27 cellular contexts compared by ENCODE assay signal in the genomic region with DNA sequence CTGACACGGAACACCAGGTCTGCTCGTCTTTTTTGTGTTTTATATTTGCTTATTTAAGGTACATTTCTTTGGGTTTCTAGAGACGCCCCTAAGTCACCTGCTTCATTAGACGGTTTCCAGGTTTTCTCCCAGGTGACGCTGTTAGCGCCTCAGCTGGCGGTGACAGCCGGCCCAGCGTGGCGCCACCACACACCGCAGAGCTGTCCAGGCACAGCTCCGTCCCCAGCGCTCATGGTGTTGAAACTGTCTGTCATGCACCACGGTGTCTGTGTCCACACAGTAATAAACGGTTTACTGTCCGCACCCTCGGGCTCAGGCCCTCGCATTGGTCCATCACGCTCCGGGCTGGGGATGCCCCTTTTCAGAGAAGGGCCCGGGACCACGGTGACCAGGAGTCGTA. TPM values are rescaled to one million over a fixed set of nuclear protein-coding genes. Genes with fewer than 3 reads are reported as not detected.
A peak's percentile ranks its signal among the peaks of the same experiment; 100 is the strongest.
DNase-seq lines count a peak whose midpoint lies in the region; ATAC-seq, FAIRE-seq and TF ChIP-seq lines count a peak whose summit lies in the region.
"Had no signal": no experiment of that assay in that cellular context is flagged by ENCODE, and none has a peak within 500 bp of the region (broad histone marks: within the 10 kb centered on the region; RNA-seq: fewer than 3 reads in every experiment).

No MANE protein-coding gene starts in this region.

- no peak for TF ChIP-seq RAD21 in K562 (CRISPR knock-in tag; conservative IDR thresholded peaks at IDR 0.05 in 1 of 2, IDR thresholded peaks at IDR 0.05 in 1 of 2)

- ATAC-seq in activated naive CD4-positive, alpha-beta T cell treated with anti-CD3 and anti-CD28 coated beads, Interleukin-2, amount 50 U/mL, for 72 hours = no peak
- no peak for ATAC-seq in CD4-positive, alpha-beta T cell (ENCODE audit: poor library complexity)
- ATAC-seq in K562 = no peak
- ATAC-seq: Right ventricle myocardium inferior had no signal

- peak overlapping the region in 1 of 2 experiments; percentile 81; a peak in 2 of 4 replicates for H3K9ac ChIP-seq in K562 (ENCODE audit: insufficient read depth in 1 of 2, low read depth in 2 of 2, low read length in 2 of 2)
- H3K9ac ChIP-seq: GM23248, KMS-11 had no signal

- H3K27ac ChIP-seq in CD4-positive, alpha-beta T cell (ENCODE audit: low read depth, low read length) = no peak overlapping the region
- H3K27ac ChIP-seq in K562 (ENCODE audit: extremely low read depth, low read depth, low read length) (no peak overlapping the region), stomach (peak overlapping the region in 4 of 5 donors; percentile 74 to 88 (median 78))
- H3K27ac ChIP-seq: GM23248, KMS-11, PC-9 had no signal

- H3K27me3 ChIP-seq in CD4-positive, alpha-beta T cell (ENCODE audit: control insufficient read depth, insufficient read depth, low read length) = no peaks in the 10 kb centered on the region
- H3K27me3 ChIP-seq in K562 (ENCODE audit: control insufficient read depth in 2 of 2, insufficient read depth in 2 of 2, low read length in 2 of 2) = no peaks in the 10 kb centered on the region
- H3K27me3 ChIP-seq in stomach = no peaks in the 10 kb centered on the region
- H3K27me3 ChIP-seq: BLaER1 treated with 17β-estradiol and CSF1 and Interleukin-3, amounts not matched to agents 10 nM and 100 nM had no signal

- H3K27ac Mint-ChIP-seq in activated naive CD4-positive, alpha-beta T cell treated with anti-CD3 and anti-CD28 coated beads, Interleukin-2, amount 50 U/mL, for 72 hours = peak overlapping the region; percentile 55 to 83
- H3K27ac Mint-ChIP-seq in activated naive CD4-positive, alpha-beta T cell treated with anti-CD3 and anti-CD28 coated beads for 36 hours = no peak overlapping the region
- H3K27ac Mint-ChIP-seq in CD4-positive, alpha-beta T cell = peak overlapping the region; percentile 27

- in situ Hi-C loops in K562 (cut with MboI) = no loop called here

- H3K9me3 Mint-ChIP-seq in activated naive CD4-positive, alpha-beta T cell treated with anti-CD3 and anti-CD28 coated beads, Interleukin-2, amount 50 U/mL, for 72 hours = no peaks in the 10 kb centered on the region
- no peaks in the 10 kb centered on the region for H3K9me3 Mint-ChIP-seq in activated naive CD4-positive, alpha-beta T cell treated with anti-CD3 and anti-CD28 coated beads for 36 hours
- H3K9me3 Mint-ChIP-seq in CD4-positive, alpha-beta T cell = no peaks in the 10 kb centered on the region

- no TSS peak for BruUV-seq in K562 (replicated peaks; lab: Mats Ljungman, UMichigan)

- H3K4me3 Mint-ChIP-seq in activated naive CD4-positive, alpha-beta T cell treated with anti-CD3 and anti-CD28 coated beads for 36 hours = no peak overlapping the region
- H3K4me3 Mint-ChIP-seq in CD4-positive, alpha-beta T cell = no peak overlapping the region
- H3K4me3 Mint-ChIP-seq: CD4-positive, alpha-beta memory T cell had no signal

- H3K4me2 ChIP-seq in K562 (ENCODE audit: insufficient read depth, low read length) = no peak overlapping the region
- H3K4me2 ChIP-seq: KMS-11, PC-9 had no signal

- DNase-seq in activated naive CD4-positive, alpha-beta T cell treated with anti-CD3 and anti-CD28 coated beads, Interleukin-2, amount 50 U/mL, for 72 hours (ENCODE audit: low spot score in 2 of 2) = no peak
- no peak for DNase-seq in activated naive CD4-positive, alpha-beta T cell treated with anti-CD3 and anti-CD28 coated beads for 36 hours
- DNase-seq in CD4-positive, alpha-beta T cell = no peak
- no peak for DNase-seq in K562 (ENCODE audit: extremely low read depth in 1 of 4, low spot score in 3 of 4)
- DNase-seq in stomach = no peak
- DNase-seq in anterior cingulate cortex (lab: John Stamatoyannopoulos, UW) = no peak
- no peak for DNase-seq in urothelium cell line (ENCODE audit: low spot score)
- DNase-seq: CD4-positive, alpha-beta memory T cell; COR-L47; GM23248; MM.1S; NCI-H2029; NCI-H446; NCI-H524 treated with DMSO at 0.1 percent for 48 hours; NCI-H82; NK-92 treated with Interleukin-12 subunit alpha and Interleukin-12 subunit beta, amount 100 ng/mL, for 24 hours; PC-9 had no signal

- H3K4me1 Mint-ChIP-seq in activated naive CD4-positive, alpha-beta T cell treated with anti-CD3 and anti-CD28 coated beads for 36 hours (ENCODE audit: low read depth) = peaks cover 16% of the 10 kb centered on the region
- peaks cover 25% of the 10 kb centered on the region for H3K4me1 Mint-ChIP-seq in CD4-positive, alpha-beta T cell (ENCODE audit: low read depth)

- intact Hi-C loops in activated naive CD4-positive, alpha-beta T cell treated with anti-CD3 and anti-CD28 coated beads for 36 hours (cut with micrococcal nuclease) = no loop called here
- intact Hi-C loops in CD4-positive, alpha-beta T cell (cut with DNase I, micrococcal nuclease) = no loop called here
- intact Hi-C loops in K562 (cut with micrococcal nuclease) (loop anchor here (5.0 kb wide), 1 partner anchor 67 kb away; no protein-coding TSS in a partner anchor), stomach (cut with DNase I; ENCODE audit: low total_unique reads) (no loop called here)

- no peaks in the 10 kb centered on the region for H3K36me3 Mint-ChIP-seq in activated naive CD4-positive, alpha-beta T cell treated with anti-CD3 and anti-CD28 coated beads, Interleukin-2, amount 50 U/mL, for 72 hours
- peaks cover 9% of the 10 kb centered on the region for H3K36me3 Mint-ChIP-seq in activated naive CD4-positive, alpha-beta T cell treated with anti-CD3 and anti-CD28 coated beads for 36 hours (ENCODE audit: low read depth)
- H3K36me3 Mint-ChIP-seq in CD4-positive, alpha-beta T cell (ENCODE audit: low read depth) = peaks cover 42% of the 10 kb centered on the region

- H3K79me2 ChIP-seq in K562 (ENCODE audit: control insufficient read depth, insufficient read depth, low read length) = peaks cover 15% of the 10 kb centered on the region

- CTCF ChIA-PET in activated naive CD4-positive, alpha-beta T cell treated with anti-CD3 and anti-CD28 coated beads for 36 hours (lab: Charles Lee) = interaction anchor here (0.5 to 3.6 kb wide), 2 partner anchors 12 to 46 kb away, joined by 3 to 14 read pairs; no protein-coding TSS in a partner anchor
- CTCF ChIA-PET in CD4-positive, alpha-beta T cell (lab: Charles Lee) = interaction anchor here (0.6 kb wide), 1 partner anchor 49 kb away, joined by 3 read pairs; no protein-coding TSS in a partner anchor
- CTCF ChIA-PET in K562 (lab: Yijun Ruan, JAX; ENCODE audit: low intra/inter-chr PET ratio) = no interaction called here

- H3K4me3 ChIP-seq in K562 (no peak overlapping the region), stomach (no peak overlapping the region)
- H3K4me3 ChIP-seq: BLaER1 treated with 17β-estradiol and CSF1 and Interleukin-3, amounts not matched to agents 10 nM and 100 nM; GM23248; PC-9 had no signal

- H4K20me1 ChIP-seq in K562 (replicated peaks; ENCODE audit: control insufficient read depth, insufficient read depth, low read length) = no peaks in the 10 kb centered on the region

- 95% methylated on average over 15 of the region's 23 CpGs for WGBS in K562 (ENCODE audit: insufficient coverage, low coverage, missing lambda C conversion rate)
- WGBS in stomach, 5 donors = 89 to 95% (median 93%) methylated on average over 23 of the region's 23 CpGs

- TF ChIP-seq EP300 in K562 (IDR thresholded peaks at IDR 0.05; ENCODE audit: low read length) (no peak), stomach (IDR thresholded peaks at IDR 0.05) (no peak)

- POLR2A ChIA-PET in CD4-positive, alpha-beta T cell (lab: Charles Lee) = interaction anchor here (1.5 kb wide), 1 partner anchor 79 kb away, joined by 4 read pairs; the partner anchor contains the start of gene EVL
- POLR2A ChIA-PET in K562 (lab: Yijun Ruan, JAX) = interaction anchor here (0.7 to 1.0 kb wide), 2 partner anchors 9 to 11 kb away, joined by 3 to 4 read pairs; no protein-coding TSS in a partner anchor

- H3K27me3 Mint-ChIP-seq in activated naive CD4-positive, alpha-beta T cell treated with anti-CD3 and anti-CD28 coated beads for 36 hours (ENCODE audit: low read depth) = no peaks in the 10 kb centered on the region
- H3K27me3 Mint-ChIP-seq in CD4-positive, alpha-beta T cell = no peaks in the 10 kb centered on the region
- H3K27me3 Mint-ChIP-seq: CD4-positive, alpha-beta memory T cell had no signal

- FAIRE-seq in K562 (lab: Jason Lieb, UNC) (no peak), urothelium cell line (lab: Jason Lieb, UNC) (no peak)
- FAIRE-seq: A204.1, G401.6, HTR-8/SVneo had no signal

- no peaks in the 10 kb centered on the region for H3K9me1 ChIP-seq in K562 (ENCODE audit: control insufficient read depth, insufficient read depth, low read length)

- TF ChIP-seq CTCF in CD4-positive, alpha-beta T cell (IDR thresholded peaks at IDR 0.05) = no peak
- TF ChIP-seq CTCF in K562 (IDR thresholded peaks at IDR 0.05 in 2 of 3, conservative IDR thresholded peaks at IDR 0.05 in 1 of 3; ENCODE audit: insufficient read depth in 2 of 3, low read depth in 1 of 3, low read length in 3 of 3) = no peak
- no peak for TF ChIP-seq CTCF in stomach (IDR thresholded peaks at IDR 0.05)

- H2AFZ ChIP-seq in K562 (ENCODE audit: low read depth, low read length) = no peak overlapping the region
- H2AFZ ChIP-seq: GM23248, PC-9 had no signal

- TF ChIP-seq POLR2A in K562 (conservative IDR thresholded peaks at IDR 0.05) = no peak
- TF ChIP-seq POLR2A in stomach (IDR thresholded peaks at IDR 0.05) = no peak

- peaks cover 36 to 88% of the 10 kb centered on the region in 2 experiments for H3K4me1 ChIP-seq in K562 (replicated peaks in 1 of 2; ENCODE audit: control insufficient read depth in 2 of 2, insufficient read depth in 2 of 2, low read length in 2 of 2)
- H3K4me1 ChIP-seq in stomach = peaks cover 73 to 100% (median 93%) of the 10 kb centered on the region in 4 donors

- H3K36me3 ChIP-seq in K562 (ENCODE audit: control insufficient read depth, insufficient read depth, low read length) (peaks cover 15% of the 10 kb centered on the region; the same call in 1 of the 3 replicates), stomach (peaks cover 0 to 30% (median 14%) of the 10 kb centered on the region in 4 donors)

- H3K9me3 ChIP-seq in CD4-positive, alpha-beta T cell (ENCODE audit: control insufficient read depth, low read length) = no peaks in the 10 kb centered on the region
- no peaks in the 10 kb centered on the region for H3K9me3 ChIP-seq in K562 (replicated peaks; ENCODE audit: control insufficient read depth, insufficient read depth, low read depth, low read length)
- no peaks in the 10 kb centered on the region for H3K9me3 ChIP-seq in stomach
- H3K9me3 ChIP-seq: BLaER1 treated with 17β-estradiol and CSF1 and Interleukin-3, amounts not matched to agents 10 nM and 100 nM had no signal

RNA-seq across cellular contexts. Expression of gene DEGS2, which starts 15.5 kb away (rescaled TPM):
- 1 to 10 TPM; 1.4 to 3.2 TPM for total RNA-seq in activated naive CD4-positive, alpha-beta T cell treated with anti-CD3 and anti-CD28 coated beads, Interleukin-2, amount 50 U/mL, for 72 hours
- total RNA-seq in activated naive CD4-positive, alpha-beta T cell treated with anti-CD3 and anti-CD28 coated beads for 36 hours = under 1 TPM; 0.52 to 0.99 TPM
- total RNA-seq in CD4-positive, alpha-beta T cell = under 1 TPM in 1 of 2 experiments, not detected in 1; 0.11 TPM
- total RNA-seq in K562 (2011; cell fraction: chromatin; rRNA removed; ENCODE audit: low replicate concordance) = 2.6 and 7.4 TPM in 2 replicates
- 4.3 and 4.8 TPM in 2 replicates for total RNA-seq in K562 (2011; cell fraction: nucleolus; rRNA removed)
- total RNA-seq in K562 (2011; cell fraction: nucleoplasm; rRNA removed) = 2.5 and 2.8 TPM in 2 replicates
- 2.7 and 2.9 TPM in 2 replicates for total RNA-seq in K562 (2014; rRNA removed)
- 0.19 and 0.44 TPM in 2 replicates for total RNA-seq in K562 (2014; rRNA removed; fragmentation: Illumina TruSeq; extraction: Trizol)
- 0.34 and 0.36 TPM in 2 replicates for total RNA-seq in K562 (2015; rRNA removed; fragmentation: Illumina TruSeq; extraction: Trizol)
- total RNA-seq in K562 (2021) = 2.7 TPM in 2 replicates
- polyA plus RNA-seq in K562 (2011; rRNA removed) = 0.46 and 1.1 TPM in 2 replicates
- polyA plus RNA-seq in K562 (2011; cell fraction: cytosol; rRNA removed) = 0.41 and 3.5 TPM in 2 replicates
- 1.4 and 6.6 TPM in 2 replicates for polyA plus RNA-seq in K562 (2011; cell fraction: nucleus; rRNA removed)
- polyA plus RNA-seq in K562 (2012) = 1.4 and 4.2 TPM in 2 replicates
- 0.22 and 0.76 TPM in 2 replicates for polyA plus RNA-seq in K562 (2014; fragmentation: Illumina TruSeq; extraction: Trizol)
- polyA plus RNA-seq in K562 (2014; fragmentation: Nextera tagmentation; extraction: Ambion mirVana) = under 1 TPM; 0.57 to 0.70 TPM
- 0.42 and 2.7 TPM in 2 replicates for polyA plus RNA-seq in K562 (2014; rRNA removed)
- polyA minus RNA-seq in K562 (2011; rRNA and poly(A)+ RNA removed) = 0.09 and 0.32 TPM in 2 replicates
- polyA minus RNA-seq in K562 (2011; cell fraction: cytosol; rRNA and poly(A)+ RNA removed) = 1.2 and 2.5 TPM in 2 replicates
- polyA minus RNA-seq in K562 (2011; cell fraction: nucleus; rRNA and poly(A)+ RNA removed) = 0.78 and 1.5 TPM in 2 replicates
- 10 to 100 TPM in 4 of 5 donors, 1 to 10 TPM in 1; 1.2 to 53.0 (median 25.0) TPM for total RNA-seq in stomach
- 1 to 10 TPM; 4.3 to 8.6 (median 7.7) TPM for polyA plus RNA-seq in stomach
- total RNA-seq: H7, Right ventricle myocardium inferior, RPMI7951, SK-MEL-5 had no signal
- polyA plus RNA-seq: AG04450, GM23248 had no signal

Comparison
In these comparisons a context has a peak if more than half of its experiments do, and no peak if none do; other contexts are left out.
1. H3K27ac ChIP-seq: peak in stomach (4 of 5); none in CD4-positive, alpha-beta T cell (single experiment) and K562 (single experiment).